In the genomic region with DNA sequence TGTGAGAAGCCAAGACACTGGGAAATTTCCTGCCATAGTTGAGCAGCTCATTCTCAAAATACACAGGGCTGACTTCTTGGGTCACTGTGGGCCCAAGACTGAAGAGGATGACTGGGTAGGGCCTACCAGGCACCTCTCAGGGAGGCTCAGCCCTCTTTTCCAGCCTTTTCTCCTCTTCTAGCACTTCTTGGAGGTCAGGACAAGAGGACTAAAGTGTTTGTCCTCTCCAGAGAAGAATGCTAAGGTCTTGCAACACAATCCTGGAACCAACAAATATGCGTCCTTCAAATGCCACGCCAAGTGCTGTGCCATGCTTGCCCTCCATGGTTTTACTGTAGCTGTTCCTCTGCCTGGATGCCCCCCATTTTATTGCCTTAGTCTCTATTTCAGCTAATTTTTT, we compare ENCODE assay signal across 30 cellular contexts. TPM values are rescaled to one million over a fixed set of nuclear protein-coding genes. Genes with fewer than 3 reads are reported as not detected.
"Had no signal": no experiment of that assay in that cellular context is flagged by ENCODE, and none has a peak within 500 bp of the region (broad histone marks: within the 10 kb centered on the region; RNA-seq: fewer than 3 reads in every experiment).

No MANE protein-coding gene starts in this region.

- H3K4me1 Mint-ChIP-seq: activated CD4-positive, alpha-beta T cell treated with anti-CD3 and anti-CD28 coated beads for 36 hours had no signal

- H3K36me3 Mint-ChIP-seq: activated naive CD4-positive, alpha-beta T cell treated with anti-CD3 and anti-CD28 coated beads, Interleukin-2, amount 50 U/mL, for 72 hours; WTC11 had no signal

- H3K4me1 ChIP-seq: breast epithelium had no signal

- H3K9me3 ChIP-seq: adrenal gland, body of pancreas, breast epithelium, SJCRH30 had no signal

- H3K27me3 ChIP-seq: adrenal gland, body of pancreas, SJCRH30 had no signal

- DNase-seq: activated CD4-positive, alpha-beta T cell treated with anti-CD3 and anti-CD28 coated beads for 36 hours; activated CD4-positive, alpha-beta T cell treated with anti-CD3 and anti-CD28 coated beads, Interleukin-2, amount 10 ng/mL, durations not matched to agents 7 days and 5 days; activated CD4-positive, alpha-beta T cell treated with anti-CD3 and anti-CD28 coated beads, Interleukin-2, amount 50 U/mL, for 48 hours; activated CD8-positive, alpha-beta T cell treated with anti-CD3 and anti-CD28 coated beads, Interleukin-2, amount 10 ng/mL, durations not matched to agents 7 days and 5 days; activated gamma-delta T cell treated with Interleukin-2 at 50 U/mL for 16 hours; activated naive CD4-positive, alpha-beta T cell treated with anti-CD3 and anti-CD28 coated beads for 36 hours; activated T-cell treated with anti-CD3 and anti-CD28 coated beads, Interleukin-2, amount 50 U/mL, for 24 hours; adrenal gland; body of pancreas; MM.1S; NCI-H1092; NCI-H1436 treated with DMSO at 0.1 percent for 48 hours; NCI-H1694 treated with DMSO at 0.1 percent for 48 hours; NCI-H2029; NCI-H345; NCI-H524 treated with DMSO at 0.1 percent for 48 hours; SHP77; SJCRH30 had no signal

- H3K27ac ChIP-seq: adrenal gland, breast epithelium, KMS-11, SJCRH30, SK-N-MC had no signal

- ATAC-seq: activated CD4-positive, alpha-beta T cell treated with anti-CD3 and anti-CD28 coated beads for 36 hours; activated CD4-positive, CD25-positive, alpha-beta regulatory T cell treated with anti-CD3 and anti-CD28 coated beads, Interleukin-2, amount 50 U/mL, for 24 hours; activated CD8-positive, alpha-beta T cell treated with anti-CD3 and anti-CD28 coated beads, Interleukin-2, amount 10 ng/mL, durations not matched to agents 7 days and 5 days; activated naive CD4-positive, alpha-beta T cell treated with anti-CD3 and anti-CD28 coated beads, Interleukin-2, amount 50 U/mL, for 72 hours; body of pancreas; Panc1; WTC11 had no signal

- H3K9me3 Mint-ChIP-seq: activated CD4-positive, alpha-beta T cell treated with anti-CD3 and anti-CD28 coated beads, Interleukin-2, amount 10 ng/mL, durations not matched to agents 7 days and 5 days; activated naive CD4-positive, alpha-beta T cell treated with anti-CD3 and anti-CD28 coated beads for 36 hours; activated naive CD4-positive, alpha-beta T cell treated with anti-CD3 and anti-CD28 coated beads, Interleukin-2, amount 50 U/mL, for 72 hours; activated T-cell treated with anti-CD3 and anti-CD28 coated beads, Interleukin-2, amount 50 U/mL, for 24 hours; T-helper 1 cell treated with Interleukin-12 subunit alpha and Interleukin-12 subunit beta and Interleukin-4 antibody, amounts not matched to agents 30 μg/mL and 1 μg/mL, for 36 hours; T-helper 2 cell treated with Interferon-gamma antibody and Interleukin-4, amounts not matched to agents 5 μg/mL and 100 μg/mL, for 36 hours; WTC11 had no signal

- H3K4me3 Mint-ChIP-seq: activated CD4-positive, alpha-beta T cell treated with anti-CD3 and anti-CD28 coated beads for 36 hours; activated CD4-positive, alpha-beta T cell treated with anti-CD3 and anti-CD28 coated beads, Interleukin-2, amount 10 ng/mL, durations not matched to agents 7 days and 5 days; activated CD8-positive, alpha-beta T cell treated with anti-CD3 and anti-CD28 coated beads, Interleukin-2, amount 10 ng/mL, durations not matched to agents 7 days and 5 days; activated naive CD4-positive, alpha-beta T cell treated with anti-CD3 and anti-CD28 coated beads for 36 hours; activated T-cell treated with anti-CD3 and anti-CD28 coated beads, Interleukin-2, amount 50 U/mL, for 24 hours; T-helper 1 cell treated with Interleukin-12 subunit alpha and Interleukin-12 subunit beta and Interleukin-4 antibody, amounts not matched to agents 30 μg/mL and 1 μg/mL, for 36 hours; T-helper 2 cell treated with Interferon-gamma antibody and Interleukin-4, amounts not matched to agents 5 μg/mL and 100 μg/mL, for 36 hours; WTC11 had no signal

- H3K27ac Mint-ChIP-seq: activated CD4-positive, alpha-beta T cell treated with anti-CD3 and anti-CD28 coated beads for 36 hours; activated CD4-positive, alpha-beta T cell treated with anti-CD3 and anti-CD28 coated beads, Interleukin-2, amount 10 ng/mL, durations not matched to agents 7 days and 5 days; activated CD8-positive, alpha-beta T cell treated with anti-CD3 and anti-CD28 coated beads, Interleukin-2, amount 10 ng/mL, durations not matched to agents 7 days and 5 days; activated naive CD4-positive, alpha-beta T cell treated with anti-CD3 and anti-CD28 coated beads for 36 hours; activated naive CD4-positive, alpha-beta T cell treated with anti-CD3 and anti-CD28 coated beads, Interleukin-2, amount 50 U/mL, for 72 hours; activated T-cell treated with anti-CD3 and anti-CD28 coated beads, Interleukin-2, amount 50 U/mL, for 24 hours; T-helper 1 cell treated with Interleukin-12 subunit alpha and Interleukin-12 subunit beta and Interleukin-4 antibody, amounts not matched to agents 30 μg/mL and 1 μg/mL, for 36 hours; T-helper 2 cell treated with Interferon-gamma antibody and Interleukin-4, amounts not matched to agents 5 μg/mL and 100 μg/mL, for 36 hours; WTC11 had no signal

- H3K36me3 ChIP-seq: adrenal gland, breast epithelium, SJCRH30 had no signal

- H3K4me3 ChIP-seq: adrenal gland, body of pancreas, breast epithelium, SJCRH30, SK-N-MC had no signal

RNA-seq across cellular contexts. Expression of gene LRRN4, which starts 3.3 kb away (rescaled TPM):
- total RNA-seq: activated CD4-positive, alpha-beta T cell treated with anti-CD3 and anti-CD28 coated beads, Interleukin-2, amount 10 ng/mL, durations not matched to agents 7 days and 5 days; activated CD8-positive, alpha-beta T cell treated with anti-CD3 and anti-CD28 coated beads, Interleukin-2, amount 10 ng/mL, durations not matched to agents 7 days and 5 days; activated naive CD4-positive, alpha-beta T cell treated with anti-CD3 and anti-CD28 coated beads for 36 hours; activated naive CD4-positive, alpha-beta T cell treated with anti-CD3 and anti-CD28 coated beads, Interleukin-2, amount 50 U/mL, for 72 hours; LHCN-M2; NCI-H460; RPMI7951 had no signal
